In the genomic region with DNA sequence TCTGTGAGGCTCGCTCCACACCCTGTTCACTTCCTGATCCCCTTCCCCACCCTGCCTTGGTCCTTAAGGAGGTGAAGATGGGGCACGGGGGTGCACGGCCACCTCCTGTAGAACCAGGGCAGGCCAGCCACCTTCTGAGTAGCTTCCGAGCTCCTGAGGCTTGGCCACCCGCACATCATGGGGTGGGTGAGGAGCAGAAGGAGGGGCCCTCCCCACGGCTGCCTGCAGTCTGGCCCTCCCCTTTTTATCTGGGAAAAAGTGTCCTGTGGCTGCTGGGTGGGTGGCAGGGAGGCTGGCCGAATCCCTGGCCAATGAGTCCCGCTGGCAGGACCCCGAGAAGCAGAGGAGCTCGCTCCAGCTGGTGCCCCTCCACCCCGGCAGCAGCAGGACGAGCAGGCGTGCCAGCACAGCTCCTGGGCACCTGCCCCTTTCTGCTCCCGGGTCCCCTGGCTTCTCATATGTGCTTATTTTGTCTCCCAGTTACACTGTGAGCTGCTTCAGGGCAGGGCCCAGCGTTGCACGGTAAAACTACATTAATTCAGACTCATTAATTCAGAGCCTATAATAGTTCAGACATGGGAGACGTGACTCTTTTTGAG, we compare ENCODE assay signal across 2 cellular contexts.
TF ChIP-seq lines count a peak whose summit lies in the region.

No MANE protein-coding gene starts in this region.

TF ChIP-seq in GM23338, 12 proteins besides CTCF, POLR2A, EP300 and RAD21:
- TF ChIP-seq, protein P1, sequence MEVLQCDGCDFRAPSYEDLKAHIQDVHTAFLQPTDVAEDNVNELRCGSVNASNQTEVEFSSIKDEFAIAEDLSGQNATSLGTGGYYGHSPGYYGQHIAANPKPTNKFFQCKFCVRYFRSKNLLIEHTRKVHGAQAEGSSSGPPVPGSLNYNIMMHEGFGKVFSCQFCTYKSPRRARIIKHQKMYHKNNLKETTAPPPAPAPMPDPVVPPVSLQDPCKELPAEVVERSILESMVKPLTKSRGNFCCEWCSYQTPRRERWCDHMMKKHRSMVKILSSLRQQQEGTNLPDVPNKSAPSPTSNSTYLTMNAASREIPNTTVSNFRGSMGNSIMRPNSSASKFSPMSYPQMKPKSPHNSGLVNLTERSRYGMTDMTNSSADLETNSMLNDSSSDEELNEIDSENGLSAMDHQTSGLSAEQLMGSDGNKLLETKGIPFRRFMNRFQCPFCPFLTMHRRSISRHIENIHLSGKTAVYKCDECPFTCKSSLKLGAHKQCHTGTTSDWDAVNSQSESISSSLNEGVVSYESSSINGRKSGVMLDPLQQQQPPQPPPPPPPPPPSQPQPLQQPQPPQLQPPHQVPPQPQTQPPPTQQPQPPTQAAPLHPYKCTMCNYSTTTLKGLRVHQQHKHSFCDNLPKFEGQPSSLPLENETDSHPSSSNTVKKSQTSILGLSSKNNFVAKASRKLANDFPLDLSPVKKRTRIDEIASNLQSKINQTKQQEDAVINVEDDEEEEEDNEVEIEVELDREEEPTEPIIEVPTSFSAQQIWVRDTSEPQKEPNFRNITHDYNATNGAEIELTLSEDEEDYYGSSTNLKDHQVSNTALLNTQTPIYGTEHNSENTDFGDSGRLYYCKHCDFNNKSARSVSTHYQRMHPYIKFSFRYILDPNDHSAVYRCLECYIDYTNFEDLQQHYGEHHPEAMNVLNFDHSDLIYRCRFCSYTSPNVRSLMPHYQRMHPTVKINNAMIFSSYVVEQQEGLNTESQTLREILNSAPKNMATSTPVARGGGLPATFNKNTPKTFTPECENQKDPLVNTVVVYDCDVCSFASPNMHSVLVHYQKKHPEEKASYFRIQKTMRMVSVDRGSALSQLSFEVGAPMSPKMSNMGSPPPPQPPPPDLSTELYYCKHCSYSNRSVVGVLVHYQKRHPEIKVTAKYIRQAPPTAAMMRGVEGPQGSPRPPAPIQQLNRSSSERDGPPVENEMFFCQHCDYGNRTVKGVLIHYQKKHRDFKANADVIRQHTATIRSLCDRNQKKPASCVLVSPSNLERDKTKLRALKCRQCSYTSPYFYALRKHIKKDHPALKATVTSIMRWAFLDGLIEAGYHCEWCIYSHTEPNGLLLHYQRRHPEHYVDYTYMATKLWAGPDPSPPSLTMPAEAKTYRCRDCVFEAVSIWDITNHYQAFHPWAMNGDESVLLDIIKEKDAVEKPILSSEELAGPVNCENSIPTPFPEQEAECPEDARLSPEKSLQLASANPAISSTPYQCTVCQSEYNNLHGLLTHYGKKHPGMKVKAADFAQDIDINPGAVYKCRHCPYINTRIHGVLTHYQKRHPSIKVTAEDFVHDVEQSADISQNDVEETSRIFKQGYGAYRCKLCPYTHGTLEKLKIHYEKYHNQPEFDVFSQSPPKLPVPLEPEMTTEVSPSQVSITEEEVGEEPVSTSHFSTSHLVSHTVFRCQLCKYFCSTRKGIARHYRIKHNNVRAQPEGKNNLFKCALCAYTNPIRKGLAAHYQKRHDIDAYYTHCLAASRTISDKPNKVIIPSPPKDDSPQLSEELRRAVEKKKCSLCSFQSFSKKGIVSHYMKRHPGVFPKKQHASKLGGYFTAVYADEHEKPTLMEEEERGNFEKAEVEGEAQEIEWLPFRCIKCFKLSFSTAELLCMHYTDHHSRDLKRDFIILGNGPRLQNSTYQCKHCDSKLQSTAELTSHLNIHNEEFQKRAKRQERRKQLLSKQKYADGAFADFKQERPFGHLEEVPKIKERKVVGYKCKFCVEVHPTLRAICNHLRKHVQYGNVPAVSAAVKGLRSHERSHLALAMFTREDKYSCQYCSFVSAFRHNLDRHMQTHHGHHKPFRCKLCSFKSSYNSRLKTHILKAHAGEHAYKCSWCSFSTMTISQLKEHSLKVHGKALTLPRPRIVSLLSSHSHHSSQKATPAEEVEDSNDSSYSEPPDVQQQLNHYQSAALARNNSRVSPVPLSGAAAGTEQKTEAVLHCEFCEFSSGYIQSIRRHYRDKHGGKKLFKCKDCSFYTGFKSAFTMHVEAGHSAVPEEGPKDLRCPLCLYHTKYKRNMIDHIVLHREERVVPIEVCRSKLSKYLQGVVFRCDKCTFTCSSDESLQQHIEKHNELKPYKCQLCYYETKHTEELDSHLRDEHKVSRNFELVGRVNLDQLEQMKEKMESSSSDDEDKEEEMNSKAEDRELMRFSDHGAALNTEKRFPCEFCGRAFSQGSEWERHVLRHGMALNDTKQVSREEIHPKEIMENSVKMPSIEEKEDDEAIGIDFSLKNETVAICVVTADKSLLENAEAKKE (CRISPR knock-in tag; IDR thresholded peaks at IDR 0.05), result no peak
- TF ChIP-seq ZNF331 (CRISPR knock-in tag; IDR thresholded peaks at IDR 0.05; ENCODE audit: low read depth) (no peak), POLR2AphosphoS5 (IDR thresholded peaks at IDR 0.05; ENCODE audit: low read depth) (no peak)

TF ChIP-seq in SK-N-SH, 30 proteins besides CTCF, POLR2A, EP300 and RAD21:
- TF ChIP-seq, protein P2, sequence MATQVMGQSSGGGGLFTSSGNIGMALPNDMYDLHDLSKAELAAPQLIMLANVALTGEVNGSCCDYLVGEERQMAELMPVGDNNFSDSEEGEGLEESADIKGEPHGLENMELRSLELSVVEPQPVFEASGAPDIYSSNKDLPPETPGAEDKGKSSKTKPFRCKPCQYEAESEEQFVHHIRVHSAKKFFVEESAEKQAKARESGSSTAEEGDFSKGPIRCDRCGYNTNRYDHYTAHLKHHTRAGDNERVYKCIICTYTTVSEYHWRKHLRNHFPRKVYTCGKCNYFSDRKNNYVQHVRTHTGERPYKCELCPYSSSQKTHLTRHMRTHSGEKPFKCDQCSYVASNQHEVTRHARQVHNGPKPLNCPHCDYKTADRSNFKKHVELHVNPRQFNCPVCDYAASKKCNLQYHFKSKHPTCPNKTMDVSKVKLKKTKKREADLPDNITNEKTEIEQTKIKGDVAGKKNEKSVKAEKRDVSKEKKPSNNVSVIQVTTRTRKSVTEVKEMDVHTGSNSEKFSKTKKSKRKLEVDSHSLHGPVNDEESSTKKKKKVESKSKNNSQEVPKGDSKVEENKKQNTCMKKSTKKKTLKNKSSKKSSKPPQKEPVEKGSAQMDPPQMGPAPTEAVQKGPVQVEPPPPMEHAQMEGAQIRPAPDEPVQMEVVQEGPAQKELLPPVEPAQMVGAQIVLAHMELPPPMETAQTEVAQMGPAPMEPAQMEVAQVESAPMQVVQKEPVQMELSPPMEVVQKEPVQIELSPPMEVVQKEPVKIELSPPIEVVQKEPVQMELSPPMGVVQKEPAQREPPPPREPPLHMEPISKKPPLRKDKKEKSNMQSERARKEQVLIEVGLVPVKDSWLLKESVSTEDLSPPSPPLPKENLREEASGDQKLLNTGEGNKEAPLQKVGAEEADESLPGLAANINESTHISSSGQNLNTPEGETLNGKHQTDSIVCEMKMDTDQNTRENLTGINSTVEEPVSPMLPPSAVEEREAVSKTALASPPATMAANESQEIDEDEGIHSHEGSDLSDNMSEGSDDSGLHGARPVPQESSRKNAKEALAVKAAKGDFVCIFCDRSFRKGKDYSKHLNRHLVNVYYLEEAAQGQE (IDR thresholded peaks at IDR 0.05; ENCODE audit: low read depth, low read length), result no peak
- TF ChIP-seq CHD2 (IDR thresholded peaks at IDR 0.05; ENCODE audit: low read length, partially characterized antibody) (no peak), TAF1 (IDR thresholded peaks at IDR 0.05; ENCODE audit: borderline replicate concordance, low read depth, low read length) (no peak), GATA2 (CRISPR knock-in tag; IDR thresholded peaks at IDR 0.05) (no peak), SIN3A (IDR thresholded peaks at IDR 0.05; ENCODE audit: borderline replicate concordance, low read depth, low read length) (no peak), MXI1 (IDR thresholded peaks at IDR 0.05; ENCODE audit: low read depth, low read length) (no peak), FOXJ3 (CRISPR knock-in tag; IDR thresholded peaks at IDR 0.05) (no peak), TCF12 (IDR thresholded peaks at IDR 0.05) (no peak), RFX5 (IDR thresholded peaks at IDR 0.05; ENCODE audit: low read length) (no peak)
- TF ChIP-seq, protein P3, sequence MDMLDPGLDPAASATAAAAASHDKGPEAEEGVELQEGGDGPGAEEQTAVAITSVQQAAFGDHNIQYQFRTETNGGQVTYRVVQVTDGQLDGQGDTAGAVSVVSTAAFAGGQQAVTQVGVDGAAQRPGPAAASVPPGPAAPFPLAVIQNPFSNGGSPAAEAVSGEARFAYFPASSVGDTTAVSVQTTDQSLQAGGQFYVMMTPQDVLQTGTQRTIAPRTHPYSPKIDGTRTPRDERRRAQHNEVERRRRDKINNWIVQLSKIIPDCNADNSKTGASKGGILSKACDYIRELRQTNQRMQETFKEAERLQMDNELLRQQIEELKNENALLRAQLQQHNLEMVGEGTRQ (IDR thresholded peaks at IDR 0.05; ENCODE audit: borderline replicate concordance, low read depth, low read length), result no peak
- TF ChIP-seq, protein P4, sequence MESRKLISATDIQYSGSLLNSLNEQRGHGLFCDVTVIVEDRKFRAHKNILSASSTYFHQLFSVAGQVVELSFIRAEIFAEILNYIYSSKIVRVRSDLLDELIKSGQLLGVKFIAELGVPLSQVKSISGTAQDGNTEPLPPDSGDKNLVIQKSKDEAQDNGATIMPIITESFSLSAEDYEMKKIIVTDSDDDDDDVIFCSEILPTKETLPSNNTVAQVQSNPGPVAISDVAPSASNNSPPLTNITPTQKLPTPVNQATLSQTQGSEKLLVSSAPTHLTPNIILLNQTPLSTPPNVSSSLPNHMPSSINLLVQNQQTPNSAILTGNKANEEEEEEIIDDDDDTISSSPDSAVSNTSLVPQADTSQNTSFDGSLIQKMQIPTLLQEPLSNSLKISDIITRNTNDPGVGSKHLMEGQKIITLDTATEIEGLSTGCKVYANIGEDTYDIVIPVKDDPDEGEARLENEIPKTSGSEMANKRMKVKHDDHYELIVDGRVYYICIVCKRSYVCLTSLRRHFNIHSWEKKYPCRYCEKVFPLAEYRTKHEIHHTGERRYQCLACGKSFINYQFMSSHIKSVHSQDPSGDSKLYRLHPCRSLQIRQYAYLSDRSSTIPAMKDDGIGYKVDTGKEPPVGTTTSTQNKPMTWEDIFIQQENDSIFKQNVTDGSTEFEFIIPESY (IDR thresholded peaks at IDR 0.05; ENCODE audit: borderline replicate concordance, low read depth), result no peak
- TF ChIP-seq, protein P5, sequence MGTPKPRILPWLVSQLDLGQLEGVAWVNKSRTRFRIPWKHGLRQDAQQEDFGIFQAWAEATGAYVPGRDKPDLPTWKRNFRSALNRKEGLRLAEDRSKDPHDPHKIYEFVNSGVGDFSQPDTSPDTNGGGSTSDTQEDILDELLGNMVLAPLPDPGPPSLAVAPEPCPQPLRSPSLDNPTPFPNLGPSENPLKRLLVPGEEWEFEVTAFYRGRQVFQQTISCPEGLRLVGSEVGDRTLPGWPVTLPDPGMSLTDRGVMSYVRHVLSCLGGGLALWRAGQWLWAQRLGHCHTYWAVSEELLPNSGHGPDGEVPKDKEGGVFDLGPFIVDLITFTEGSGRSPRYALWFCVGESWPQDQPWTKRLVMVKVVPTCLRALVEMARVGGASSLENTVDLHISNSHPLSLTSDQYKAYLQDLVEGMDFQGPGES (IDR thresholded peaks at IDR 0.05; ENCODE audit: low read depth, low read length), result no peak
- TF ChIP-seq, protein P6, sequence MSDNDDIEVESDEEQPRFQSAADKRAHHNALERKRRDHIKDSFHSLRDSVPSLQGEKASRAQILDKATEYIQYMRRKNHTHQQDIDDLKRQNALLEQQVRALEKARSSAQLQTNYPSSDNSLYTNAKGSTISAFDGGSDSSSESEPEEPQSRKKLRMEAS (IDR thresholded peaks at IDR 0.05; ENCODE audit: low read depth), result no peak
